ENCODE assay signal across 22 cellular contexts in genomic region chr4:173189117-173189693, GRCh38. TPM values are rescaled to one million over a fixed set of nuclear protein-coding genes. Genes with fewer than 3 reads are reported as not detected.
DNase-seq lines count a peak whose midpoint lies in the region; ATAC-seq and TF ChIP-seq lines count a peak whose summit lies in the region.
"Had no signal": no experiment of that assay in that cellular context is flagged by ENCODE, and none has a peak within 500 bp of the region (broad histone marks: within the 10 kb centered on the region; RNA-seq: fewer than 3 reads in every experiment).

No MANE protein-coding gene starts in this region.

- in situ Hi-C loops in astrocyte of the spinal cord (cut with HindIII; ENCODE audit: low sequenced_read_pairs) = no loop called here

- no peak overlapping the region for H3K4me3 ChIP-seq in AG10803 (ENCODE audit: low read length)
- H3K4me3 ChIP-seq in astrocyte of the spinal cord (ENCODE audit: low read depth, low read length) = no peak overlapping the region
- H3K4me3 ChIP-seq in fibroblast of the aortic adventitia (ENCODE audit: low read depth, low read length) = no peak overlapping the region
- H3K4me3 ChIP-seq: GM23338, sigmoid colon, thoracic aorta, vagina had no signal

- TF ChIP-seq CTCF in AG10803 (conservative IDR thresholded peaks at IDR 0.05; ENCODE audit: low read length) (no peak), astrocyte of the spinal cord (IDR thresholded peaks at IDR 0.05; ENCODE audit: low read depth, low read length) (no peak), fibroblast of the aortic adventitia (IDR thresholded peaks at IDR 0.05; ENCODE audit: insufficient read depth, low read length) (no peak)

- peak; percentile 51 for DNase-seq in AG10803 (ENCODE audit: low read depth)
- peak; percentile 73 for DNase-seq in LHCN-M2 (ENCODE audit: low read depth)
- peak; percentile 56 for DNase-seq in astrocyte of the spinal cord (ENCODE audit: low read depth, low spot score)
- peak; percentile 17 for DNase-seq in fibroblast of the aortic adventitia (ENCODE audit: low read depth)
- DNase-seq in cerebellar cortex (ENCODE audit: low spot score) = no peak
- no peak for DNase-seq in NCI-H1694 (lab: John Stamatoyannopoulos, UW)
- DNase-seq: activated CD4-positive, alpha-beta T cell treated with anti-CD3 and anti-CD28 coated beads, Interleukin-2, amount 50 U/mL, for 1 hour; activated CD8-positive, alpha-beta memory T cell treated with anti-CD3 and anti-CD28 coated beads, Interleukin-2, amount 50 U/mL, for 4 hours; activated naive CD8-positive, alpha-beta T cell treated with anti-CD3 and anti-CD28 coated beads, Interleukin-2, amount 50 U/mL, for 24 hours; head of caudate nucleus; NCI-H1092; NCI-H1930; NCI-H2227 treated with DMSO at 0.1 percent for 48 hours; sigmoid colon; stimulated activated CD4-positive, alpha-beta T cell treated with anti-CD3 and anti-CD28 coated beads, Interleukin-15, amount 100 ng/mL, for 24 hours; stimulated activated naive CD8-positive, alpha-beta T cell treated with anti-CD3 and anti-CD28 coated beads, Interleukin-15, Interleukin-2, amounts not matched to agents 100 U/mL and 50 U/mL, for 24 hours; T1000 had no signal

- ATAC-seq in GM21619 (IDR thresholded peaks at IDR 0.05; ENCODE audit: unreplicated experiment) (no peak), GM18511 (IDR thresholded peaks at IDR 0.05; ENCODE audit: unreplicated experiment) (no peak)
- ATAC-seq: activated naive CD8-positive, alpha-beta T cell treated with anti-CD3 and anti-CD28 coated beads, Interleukin-2, amount 50 U/mL, for 24 hours; GM23338; stimulated activated naive CD8-positive, alpha-beta T cell treated with anti-CD3 and anti-CD28 coated beads, Interleukin-15, Interleukin-2, amounts not matched to agents 100 U/mL and 50 U/mL, for 24 hours had no signal

RNA-seq across cellular contexts. Expression of gene GALNT7, which starts 20.6 kb away (rescaled TPM):
- total RNA-seq in LHCN-M2 (2014; rRNA removed) (94.9 and 119 TPM in 2 replicates), fibroblast of the aortic adventitia (ENCODE audit: low replicate concordance) (15.4 and 19.6 TPM in 2 replicates)
- 25.7 TPM for polyA plus RNA-seq in LHCN-M2 (2012)

Comparison
In these comparisons a context has a peak if more than half of its experiments do, and no peak if none do; other contexts are left out.
1. DNase-seq: peak in AG10803 (single experiment), LHCN-M2 (single experiment), astrocyte of the spinal cord (single experiment) and fibroblast of the aortic adventitia (single experiment); none in cerebellar cortex (single experiment) and NCI-H1694 (single experiment).